Comparison of ENCODE assay signal across 8 cellular contexts in genomic region chr20:289693-290080, GRCh38. TPM values are rescaled to one million over a fixed set of nuclear protein-coding genes. Genes with fewer than 3 reads are reported as not detected.
DNase-seq lines count a peak whose midpoint lies in the region; ATAC-seq and TF ChIP-seq lines count a peak whose summit lies in the region.

No MANE protein-coding gene starts in this region.

- intact Hi-C loops in psoas muscle (cut with DNase I) = no loop called here

- H3K9me3 ChIP-seq in OCI-LY3 (ENCODE audit: insufficient read depth, low read length) = no peaks in the 10 kb centered on the region
- H3K9me3 ChIP-seq in esophagus (ENCODE audit: control insufficient read depth in 2 of 2, insufficient read depth in 1 of 2, low read depth in 1 of 2, low read length in 1 of 2) = no peaks in the 10 kb centered on the region
- H3K9me3 ChIP-seq in psoas muscle = peaks cover 2% of the 10 kb centered on the region

- H3K36me3 Mint-ChIP-seq in stimulated activated effector memory CD8-positive, alpha-beta T cell treated with anti-CD3 and anti-CD28 coated beads, Interleukin-12 subunit alpha, Interleukin-12 subunit beta, amount 100 ng/mL, for 72 hours = peaks cover 7% of the 10 kb centered on the region

- TF ChIP-seq CTCF in OCI-LY3 (IDR thresholded peaks at IDR 0.05; ENCODE audit: low read depth, low read length) = no peak
- no peak for TF ChIP-seq CTCF in psoas muscle (IDR thresholded peaks at IDR 0.05)

- peak overlapping the region; percentile 82 for H3K4me3 ChIP-seq in OCI-LY3 (ENCODE audit: low read length)
- peak overlapping the region; percentile 55 to 67 for H3K4me3 ChIP-seq in esophagus (ENCODE audit: low read depth in 1 of 2, low read length in 2 of 2)
- peak overlapping the region; percentile 74 for H3K4me3 ChIP-seq in psoas muscle

- H3K36me3 ChIP-seq in OCI-LY3 (replicated peaks; ENCODE audit: low read depth, low read length) (peaks cover 4% of the 10 kb centered on the region), esophagus (ENCODE audit: control insufficient read depth in 2 of 2, insufficient read depth in 2 of 2, low read length in 1 of 2) (no peaks in the 10 kb centered on the region), psoas muscle (ENCODE audit: insufficient read depth in 1 of 2, low read depth in 1 of 2) (no peaks in the 10 kb centered on the region)

- no peaks in the 10 kb centered on the region for H3K9me3 Mint-ChIP-seq in stimulated activated effector memory CD8-positive, alpha-beta T cell treated with anti-CD3 and anti-CD28 coated beads, Interleukin-12 subunit alpha, Interleukin-12 subunit beta, amount 100 ng/mL, for 72 hours

- H3K27ac ChIP-seq in OCI-LY3 (ENCODE audit: low read length) (0 out of 2 replicates have a peak overlapping the region, but pooled peaks have one; percentile 10), esophagus (ENCODE audit: low read depth in 2 of 2, low read length in 1 of 2) (peak overlapping the region in 1 of 2 donors; percentile 87), psoas muscle (peak overlapping the region; percentile 66)

- peak overlapping the region; percentile 76 for H3K4me2 ChIP-seq in OCI-LY3 (ENCODE audit: low read length)

- peak overlapping the region; percentile 83 for H3K9ac ChIP-seq in OCI-LY3 (ENCODE audit: low read length)

- ATAC-seq in GM18868 (IDR thresholded peaks at IDR 0.05; ENCODE audit: unreplicated experiment) (peak; percentile 13), psoas muscle (no peak)
- ATAC-seq in stimulated activated effector memory CD8-positive, alpha-beta T cell treated with anti-CD3 and anti-CD28 coated beads, Interleukin-12 subunit alpha, Interleukin-12 subunit beta, amount 100 ng/mL, for 72 hours = no peak

- 46 to 51% methylated on average over 2 of the region's 2 CpGs for WGBS in esophagus, 2 donors
- 60 to 62% (median 61%) methylated on average over 2 of the region's 2 CpGs for WGBS in psoas muscle, 3 donors

- H3K79me2 ChIP-seq in OCI-LY3 (ENCODE audit: low read length) = no peaks in the 10 kb centered on the region; the same call in 1 of the 2 replicates

- no peak overlapping the region for H3K4me3 Mint-ChIP-seq in stimulated activated effector memory CD8-positive, alpha-beta T cell treated with anti-CD3 and anti-CD28 coated beads, Interleukin-12 subunit alpha, Interleukin-12 subunit beta, amount 100 ng/mL, for 72 hours

- H3K4me1 Mint-ChIP-seq in stimulated activated effector memory CD8-positive, alpha-beta T cell treated with anti-CD3 and anti-CD28 coated beads, Interleukin-12 subunit alpha, Interleukin-12 subunit beta, amount 100 ng/mL, for 72 hours = peaks cover 20% of the 10 kb centered on the region

- no peak for DNase-seq in psoas muscle
- no peak for DNase-seq in occipital lobe (lab: John Stamatoyannopoulos, UW)
- no peak for DNase-seq in UCSD-AML1 (lab: John Stamatoyannopoulos, UW; ENCODE audit: unreplicated experiment)
- DNase-seq in stimulated activated effector memory CD8-positive, alpha-beta T cell treated with anti-CD3 and anti-CD28 coated beads, Interleukin-12 subunit alpha, Interleukin-12 subunit beta, amount 100 ng/mL, for 72 hours (ENCODE audit: low spot score in 2 of 2) = no peak
- no peak for DNase-seq in NCI-H774 (lab: John Stamatoyannopoulos, UW)

- H3K4me1 ChIP-seq in OCI-LY3 (ENCODE audit: low read length) = peaks cover 13% of the 10 kb centered on the region
- no peaks in the 10 kb centered on the region for H3K4me1 ChIP-seq in esophagus (ENCODE audit: control insufficient read depth in 2 of 2, insufficient read depth in 2 of 2, low read length in 1 of 2)
- H3K4me1 ChIP-seq in psoas muscle = peaks cover 6% of the 10 kb centered on the region

- no peaks in the 10 kb centered on the region for H4K20me1 ChIP-seq in OCI-LY3 (ENCODE audit: insufficient read depth, low read length)

- peak overlapping the region; percentile 97 for H2AFZ ChIP-seq in OCI-LY3 (ENCODE audit: low read depth, low read length)

- no peak overlapping the region for H3K27ac Mint-ChIP-seq in stimulated activated effector memory CD8-positive, alpha-beta T cell treated with anti-CD3 and anti-CD28 coated beads, Interleukin-12 subunit alpha, Interleukin-12 subunit beta, amount 100 ng/mL, for 72 hours

- H3K27me3 ChIP-seq in OCI-LY3 (ENCODE audit: low read depth, low read length) = no peaks in the 10 kb centered on the region
- H3K27me3 ChIP-seq in esophagus (ENCODE audit: control insufficient read depth in 1 of 2, insufficient read depth in 2 of 2, low read length in 2 of 2) = no peaks in the 10 kb centered on the region
- no peaks in the 10 kb centered on the region for H3K27me3 ChIP-seq in psoas muscle (ENCODE audit: insufficient read depth in 3 of 3, low read length in 2 of 3)

RNA-seq across cellular contexts. Expression of gene C20orf96, which starts 0.9 kb away (rescaled TPM):
- polyA plus RNA-seq in esophagus (1 to 10 TPM; 1.9 TPM), psoas muscle (1 to 10 TPM; 1.3 to 2.1 (median 1.9) TPM)
- total RNA-seq in psoas muscle (1 to 10 TPM; 1.0 to 2.1 (median 1.5) TPM), occipital lobe (3.3 TPM)

RNA-seq across cellular contexts. Expression of gene ZCCHC3, which starts 7.7 kb away (rescaled TPM):
- polyA plus RNA-seq in esophagus (1 to 10 TPM; 5.7 to 6.2 TPM), psoas muscle (1 to 10 TPM; 6.8 to 8.4 (median 7.9) TPM)
- total RNA-seq in psoas muscle (10 to 100 TPM in 1 of 4 donors, 1 to 10 TPM in 3; 9.3 to 10.2 (median 9.5) TPM), occipital lobe (27.0 TPM)

RNA-seq across cellular contexts. Expression of gene DEFB132, which starts 32.2 kb away (rescaled TPM):
- polyA plus RNA-seq in esophagus (not detected), psoas muscle (not detected)
- total RNA-seq in psoas muscle (not detected), occipital lobe (not detected)

RNA-seq across cellular contexts. Expression of gene SOX12, which starts 35.7 kb away (rescaled TPM):
- 1 to 10 TPM; 2.2 to 2.4 TPM for polyA plus RNA-seq in esophagus
- total RNA-seq in psoas muscle = 1 to 10 TPM; 1.2 to 5.7 (median 5.2) TPM
- 1 to 10 TPM; 1.9 to 3.6 (median 2.3) TPM for polyA plus RNA-seq in psoas muscle
- 9.4 TPM for total RNA-seq in occipital lobe

RNA-seq across cellular contexts. Expression of gene NRSN2, which starts 57.2 kb away (rescaled TPM):
- polyA plus RNA-seq in esophagus (1 to 10 TPM; 6.0 to 6.1 TPM), psoas muscle (1 to 10 TPM; 1.6 to 3.4 (median 3.1) TPM)
- total RNA-seq in psoas muscle (1 to 10 TPM; 3.0 to 5.0 (median 3.9) TPM), occipital lobe (27.0 TPM)
